1 cellular context compared by ENCODE assay signal in the genomic region with DNA sequence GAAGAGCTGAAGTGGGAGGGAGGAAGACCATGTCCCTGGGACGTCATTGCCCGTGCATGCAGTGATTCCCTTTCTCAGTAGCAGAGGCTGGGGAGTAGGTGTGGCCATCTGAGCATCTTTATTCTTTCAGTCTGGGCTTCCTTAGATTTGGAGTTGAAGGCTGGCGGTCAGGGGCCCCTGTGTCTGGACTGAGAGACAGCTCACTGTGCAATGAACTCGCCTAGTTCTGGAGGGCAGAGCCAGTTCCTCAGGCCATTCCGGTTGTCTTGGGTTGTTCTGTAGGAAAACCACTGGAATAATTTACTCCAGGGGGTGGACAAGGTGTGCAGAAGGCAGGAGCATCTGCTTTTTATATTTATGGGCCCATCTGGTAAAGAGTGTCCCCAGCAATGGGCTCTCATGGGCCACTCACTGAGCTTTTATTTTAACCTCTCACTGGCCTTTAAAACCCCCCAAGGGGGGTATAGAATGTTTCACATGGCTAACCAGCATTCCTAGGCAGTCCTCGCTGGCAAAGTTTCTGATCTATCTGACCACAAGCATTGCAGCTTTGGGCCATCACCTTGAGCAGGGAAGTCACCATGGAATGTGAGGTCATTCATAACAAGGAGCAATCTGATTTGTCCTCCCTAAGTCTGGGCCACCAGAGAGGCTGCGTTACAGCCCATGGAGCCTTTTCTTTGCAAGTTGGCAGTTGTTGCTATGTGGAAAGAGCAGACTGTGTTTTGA.
TF ChIP-seq lines count a peak whose summit lies in the region.

No MANE protein-coding gene starts in this region.

TF ChIP-seq in IMR-90, 13 proteins besides CTCF, POLR2A, EP300 and RAD21:
- TF ChIP-seq CEBPB (IDR thresholded peaks at IDR 0.05; ENCODE audit: low read depth, low read length) (no peak), FOS (IDR thresholded peaks at IDR 0.05; ENCODE audit: low read depth, low read length) (no peak), MAZ (IDR thresholded peaks at IDR 0.05; ENCODE audit: borderline replicate concordance, low read depth, low read length) (no peak), BHLHE40 (IDR thresholded peaks at IDR 0.05; ENCODE audit: low read depth, low read length) (no peak), RFX5 (IDR thresholded peaks at IDR 0.05; ENCODE audit: low read depth, low read length) (no peak), CHD1 (IDR thresholded peaks at IDR 0.05; ENCODE audit: low read depth, low read length) (no peak), SMC3 (IDR thresholded peaks at IDR 0.05; ENCODE audit: low read depth, low read length) (no peak), NFE2L2 (IDR thresholded peaks at IDR 0.05; ENCODE audit: low read depth, low read length) (no peak), MAFK (IDR thresholded peaks at IDR 0.05; ENCODE audit: low read depth, low read length) (no peak), MXI1 (IDR thresholded peaks at IDR 0.05; ENCODE audit: borderline replicate concordance, low read depth, low read length) (no peak)
- TF ChIP-seq, protein P1, sequence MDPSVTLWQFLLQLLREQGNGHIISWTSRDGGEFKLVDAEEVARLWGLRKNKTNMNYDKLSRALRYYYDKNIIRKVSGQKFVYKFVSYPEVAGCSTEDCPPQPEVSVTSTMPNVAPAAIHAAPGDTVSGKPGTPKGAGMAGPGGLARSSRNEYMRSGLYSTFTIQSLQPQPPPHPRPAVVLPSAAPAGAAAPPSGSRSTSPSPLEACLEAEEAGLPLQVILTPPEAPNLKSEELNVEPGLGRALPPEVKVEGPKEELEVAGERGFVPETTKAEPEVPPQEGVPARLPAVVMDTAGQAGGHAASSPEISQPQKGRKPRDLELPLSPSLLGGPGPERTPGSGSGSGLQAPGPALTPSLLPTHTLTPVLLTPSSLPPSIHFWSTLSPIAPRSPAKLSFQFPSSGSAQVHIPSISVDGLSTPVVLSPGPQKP (IDR thresholded peaks at IDR 0.05; ENCODE audit: borderline replicate concordance, low read depth, low read length): no peak
- TF ChIP-seq, protein P2, sequence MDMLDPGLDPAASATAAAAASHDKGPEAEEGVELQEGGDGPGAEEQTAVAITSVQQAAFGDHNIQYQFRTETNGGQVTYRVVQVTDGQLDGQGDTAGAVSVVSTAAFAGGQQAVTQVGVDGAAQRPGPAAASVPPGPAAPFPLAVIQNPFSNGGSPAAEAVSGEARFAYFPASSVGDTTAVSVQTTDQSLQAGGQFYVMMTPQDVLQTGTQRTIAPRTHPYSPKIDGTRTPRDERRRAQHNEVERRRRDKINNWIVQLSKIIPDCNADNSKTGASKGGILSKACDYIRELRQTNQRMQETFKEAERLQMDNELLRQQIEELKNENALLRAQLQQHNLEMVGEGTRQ (IDR thresholded peaks at IDR 0.05; ENCODE audit: low read depth, low read length): no peak
